In the genomic region with DNA sequence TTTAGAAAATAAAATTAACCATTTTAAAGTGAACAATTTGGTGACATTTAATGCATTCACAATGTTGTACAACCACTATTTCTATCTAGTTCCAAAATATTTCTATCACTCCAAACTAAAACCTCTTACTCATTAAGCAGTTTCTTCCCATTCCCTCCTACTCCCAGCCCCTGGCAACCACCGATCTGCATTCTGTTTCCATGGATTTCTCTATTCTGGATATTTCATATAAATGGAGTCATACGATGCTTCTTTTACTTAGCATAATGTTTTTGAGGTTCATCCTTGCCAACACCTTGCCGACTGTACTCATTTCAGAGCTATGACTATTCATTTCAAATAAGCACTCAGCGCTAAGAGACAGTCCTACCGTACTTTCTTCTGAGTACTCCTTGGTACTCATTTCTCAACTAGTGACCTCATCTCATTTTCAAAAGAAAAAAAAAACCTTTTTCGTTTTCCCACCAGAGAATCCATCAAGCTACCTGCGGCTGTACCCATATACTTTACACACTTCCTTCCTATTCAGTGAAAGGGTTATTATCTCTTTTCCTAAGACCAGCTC, we compare ENCODE assay signal across 1 cellular context.
A peak's percentile ranks its signal among the peaks of the same experiment; 100 is the strongest.
TF ChIP-seq lines count a peak whose summit lies in the region.

No MANE protein-coding gene starts in this region.

TF ChIP-seq in K562, 482 proteins besides CTCF, POLR2A, EP300 and RAD21 (continued from another document):
- TF ChIP-seq, protein P1, sequence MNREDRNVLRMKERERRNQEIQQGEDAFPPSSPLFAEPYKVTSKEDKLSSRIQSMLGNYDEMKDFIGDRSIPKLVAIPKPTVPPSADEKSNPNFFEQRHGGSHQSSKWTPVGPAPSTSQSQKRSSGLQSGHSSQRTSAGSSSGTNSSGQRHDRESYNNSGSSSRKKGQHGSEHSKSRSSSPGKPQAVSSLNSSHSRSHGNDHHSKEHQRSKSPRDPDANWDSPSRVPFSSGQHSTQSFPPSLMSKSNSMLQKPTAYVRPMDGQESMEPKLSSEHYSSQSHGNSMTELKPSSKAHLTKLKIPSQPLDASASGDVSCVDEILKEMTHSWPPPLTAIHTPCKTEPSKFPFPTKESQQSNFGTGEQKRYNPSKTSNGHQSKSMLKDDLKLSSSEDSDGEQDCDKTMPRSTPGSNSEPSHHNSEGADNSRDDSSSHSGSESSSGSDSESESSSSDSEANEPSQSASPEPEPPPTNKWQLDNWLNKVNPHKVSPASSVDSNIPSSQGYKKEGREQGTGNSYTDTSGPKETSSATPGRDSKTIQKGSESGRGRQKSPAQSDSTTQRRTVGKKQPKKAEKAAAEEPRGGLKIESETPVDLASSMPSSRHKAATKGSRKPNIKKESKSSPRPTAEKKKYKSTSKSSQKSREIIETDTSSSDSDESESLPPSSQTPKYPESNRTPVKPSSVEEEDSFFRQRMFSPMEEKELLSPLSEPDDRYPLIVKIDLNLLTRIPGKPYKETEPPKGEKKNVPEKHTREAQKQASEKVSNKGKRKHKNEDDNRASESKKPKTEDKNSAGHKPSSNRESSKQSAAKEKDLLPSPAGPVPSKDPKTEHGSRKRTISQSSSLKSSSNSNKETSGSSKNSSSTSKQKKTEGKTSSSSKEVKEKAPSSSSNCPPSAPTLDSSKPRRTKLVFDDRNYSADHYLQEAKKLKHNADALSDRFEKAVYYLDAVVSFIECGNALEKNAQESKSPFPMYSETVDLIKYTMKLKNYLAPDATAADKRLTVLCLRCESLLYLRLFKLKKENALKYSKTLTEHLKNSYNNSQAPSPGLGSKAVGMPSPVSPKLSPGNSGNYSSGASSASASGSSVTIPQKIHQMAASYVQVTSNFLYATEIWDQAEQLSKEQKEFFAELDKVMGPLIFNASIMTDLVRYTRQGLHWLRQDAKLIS (CRISPR knock-in tag; IDR thresholded peaks at IDR 0.05), result no peak
- TF ChIP-seq, protein P2, sequence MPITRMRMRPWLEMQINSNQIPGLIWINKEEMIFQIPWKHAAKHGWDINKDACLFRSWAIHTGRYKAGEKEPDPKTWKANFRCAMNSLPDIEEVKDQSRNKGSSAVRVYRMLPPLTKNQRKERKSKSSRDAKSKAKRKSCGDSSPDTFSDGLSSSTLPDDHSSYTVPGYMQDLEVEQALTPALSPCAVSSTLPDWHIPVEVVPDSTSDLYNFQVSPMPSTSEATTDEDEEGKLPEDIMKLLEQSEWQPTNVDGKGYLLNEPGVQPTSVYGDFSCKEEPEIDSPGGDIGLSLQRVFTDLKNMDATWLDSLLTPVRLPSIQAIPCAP (CRISPR knock-in tag; IDR thresholded peaks at IDR 0.05; ENCODE audit: borderline replicate concordance), result no peak
- no peak for TF ChIP-seq SMAD2 (IDR thresholded peaks at IDR 0.05; ENCODE audit: low read depth, low read length)
- no peak for TF ChIP-seq HDAC2 (IDR thresholded peaks at IDR 0.05)
- TF ChIP-seq, protein P3, sequence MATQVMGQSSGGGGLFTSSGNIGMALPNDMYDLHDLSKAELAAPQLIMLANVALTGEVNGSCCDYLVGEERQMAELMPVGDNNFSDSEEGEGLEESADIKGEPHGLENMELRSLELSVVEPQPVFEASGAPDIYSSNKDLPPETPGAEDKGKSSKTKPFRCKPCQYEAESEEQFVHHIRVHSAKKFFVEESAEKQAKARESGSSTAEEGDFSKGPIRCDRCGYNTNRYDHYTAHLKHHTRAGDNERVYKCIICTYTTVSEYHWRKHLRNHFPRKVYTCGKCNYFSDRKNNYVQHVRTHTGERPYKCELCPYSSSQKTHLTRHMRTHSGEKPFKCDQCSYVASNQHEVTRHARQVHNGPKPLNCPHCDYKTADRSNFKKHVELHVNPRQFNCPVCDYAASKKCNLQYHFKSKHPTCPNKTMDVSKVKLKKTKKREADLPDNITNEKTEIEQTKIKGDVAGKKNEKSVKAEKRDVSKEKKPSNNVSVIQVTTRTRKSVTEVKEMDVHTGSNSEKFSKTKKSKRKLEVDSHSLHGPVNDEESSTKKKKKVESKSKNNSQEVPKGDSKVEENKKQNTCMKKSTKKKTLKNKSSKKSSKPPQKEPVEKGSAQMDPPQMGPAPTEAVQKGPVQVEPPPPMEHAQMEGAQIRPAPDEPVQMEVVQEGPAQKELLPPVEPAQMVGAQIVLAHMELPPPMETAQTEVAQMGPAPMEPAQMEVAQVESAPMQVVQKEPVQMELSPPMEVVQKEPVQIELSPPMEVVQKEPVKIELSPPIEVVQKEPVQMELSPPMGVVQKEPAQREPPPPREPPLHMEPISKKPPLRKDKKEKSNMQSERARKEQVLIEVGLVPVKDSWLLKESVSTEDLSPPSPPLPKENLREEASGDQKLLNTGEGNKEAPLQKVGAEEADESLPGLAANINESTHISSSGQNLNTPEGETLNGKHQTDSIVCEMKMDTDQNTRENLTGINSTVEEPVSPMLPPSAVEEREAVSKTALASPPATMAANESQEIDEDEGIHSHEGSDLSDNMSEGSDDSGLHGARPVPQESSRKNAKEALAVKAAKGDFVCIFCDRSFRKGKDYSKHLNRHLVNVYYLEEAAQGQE (CRISPR knock-in tag; IDR thresholded peaks at IDR 0.05; ENCODE audit: low read depth), result no peak
- TF ChIP-seq, protein P4, sequence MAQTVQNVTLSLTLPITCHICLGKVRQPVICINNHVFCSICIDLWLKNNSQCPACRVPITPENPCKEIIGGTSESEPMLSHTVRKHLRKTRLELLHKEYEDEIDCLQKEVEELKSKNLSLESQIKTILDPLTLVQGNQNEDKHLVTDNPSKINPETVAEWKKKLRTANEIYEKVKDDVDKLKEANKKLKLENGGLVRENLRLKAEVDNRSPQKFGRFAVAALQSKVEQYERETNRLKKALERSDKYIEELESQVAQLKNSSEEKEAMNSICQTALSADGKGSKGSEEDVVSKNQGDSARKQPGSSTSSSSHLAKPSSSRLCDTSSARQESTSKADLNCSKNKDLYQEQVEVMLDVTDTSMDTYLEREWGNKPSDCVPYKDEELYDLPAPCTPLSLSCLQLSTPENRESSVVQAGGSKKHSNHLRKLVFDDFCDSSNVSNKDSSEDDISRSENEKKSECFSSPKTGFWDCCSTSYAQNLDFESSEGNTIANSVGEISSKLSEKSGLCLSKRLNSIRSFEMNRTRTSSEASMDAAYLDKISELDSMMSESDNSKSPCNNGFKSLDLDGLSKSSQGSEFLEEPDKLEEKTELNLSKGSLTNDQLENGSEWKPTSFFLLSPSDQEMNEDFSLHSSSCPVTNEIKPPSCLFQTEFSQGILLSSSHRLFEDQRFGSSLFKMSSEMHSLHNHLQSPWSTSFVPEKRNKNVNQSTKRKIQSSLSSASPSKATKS (CRISPR knock-in tag; IDR thresholded peaks at IDR 0.05), result no peak
- no peak for TF ChIP-seq YY1 (IDR thresholded peaks at IDR 0.05; ENCODE audit: borderline replicate concordance in 1 of 3, control insufficient read depth in 1 of 3, extremely low read depth in 1 of 3, insufficient read depth in 3 of 3, insufficient read length in 1 of 3, insufficient replicate concordance in 2 of 3, low read depth in 1 of 3, low read length in 2 of 3)
- 0 out of 2 replicates have a peak, but pooled peaks have one; percentile 28 for TF ChIP-seq BCL6 (CRISPR knock-in tag; IDR thresholded peaks at IDR 0.05)
- TF ChIP-seq HDAC6 (IDR thresholded peaks at IDR 0.05; ENCODE audit: low read depth, low read length), result no peak
- TF ChIP-seq SMC3 (conservative IDR thresholded peaks at IDR 0.05; ENCODE audit: insufficient read depth, low read depth, low read length), result no peak
- no peak for TF ChIP-seq ZNF76 (CRISPR knock-in tag; IDR thresholded peaks at IDR 0.05; ENCODE audit: borderline replicate concordance)
- TF ChIP-seq POU5F1 (IDR thresholded peaks at IDR 0.05; ENCODE audit: borderline replicate concordance, low read depth, low read length, partially characterized antibody), result no peak
- no peak for TF ChIP-seq MCM5 (IDR thresholded peaks at IDR 0.05; ENCODE audit: low read depth)
- no peak for TF ChIP-seq ATF1 (CRISPR knock-in tag; IDR thresholded peaks at IDR 0.05)
- no peak for TF ChIP-seq ATF1 (tag; IDR thresholded peaks at IDR 0.05)
- TF ChIP-seq, protein P5, sequence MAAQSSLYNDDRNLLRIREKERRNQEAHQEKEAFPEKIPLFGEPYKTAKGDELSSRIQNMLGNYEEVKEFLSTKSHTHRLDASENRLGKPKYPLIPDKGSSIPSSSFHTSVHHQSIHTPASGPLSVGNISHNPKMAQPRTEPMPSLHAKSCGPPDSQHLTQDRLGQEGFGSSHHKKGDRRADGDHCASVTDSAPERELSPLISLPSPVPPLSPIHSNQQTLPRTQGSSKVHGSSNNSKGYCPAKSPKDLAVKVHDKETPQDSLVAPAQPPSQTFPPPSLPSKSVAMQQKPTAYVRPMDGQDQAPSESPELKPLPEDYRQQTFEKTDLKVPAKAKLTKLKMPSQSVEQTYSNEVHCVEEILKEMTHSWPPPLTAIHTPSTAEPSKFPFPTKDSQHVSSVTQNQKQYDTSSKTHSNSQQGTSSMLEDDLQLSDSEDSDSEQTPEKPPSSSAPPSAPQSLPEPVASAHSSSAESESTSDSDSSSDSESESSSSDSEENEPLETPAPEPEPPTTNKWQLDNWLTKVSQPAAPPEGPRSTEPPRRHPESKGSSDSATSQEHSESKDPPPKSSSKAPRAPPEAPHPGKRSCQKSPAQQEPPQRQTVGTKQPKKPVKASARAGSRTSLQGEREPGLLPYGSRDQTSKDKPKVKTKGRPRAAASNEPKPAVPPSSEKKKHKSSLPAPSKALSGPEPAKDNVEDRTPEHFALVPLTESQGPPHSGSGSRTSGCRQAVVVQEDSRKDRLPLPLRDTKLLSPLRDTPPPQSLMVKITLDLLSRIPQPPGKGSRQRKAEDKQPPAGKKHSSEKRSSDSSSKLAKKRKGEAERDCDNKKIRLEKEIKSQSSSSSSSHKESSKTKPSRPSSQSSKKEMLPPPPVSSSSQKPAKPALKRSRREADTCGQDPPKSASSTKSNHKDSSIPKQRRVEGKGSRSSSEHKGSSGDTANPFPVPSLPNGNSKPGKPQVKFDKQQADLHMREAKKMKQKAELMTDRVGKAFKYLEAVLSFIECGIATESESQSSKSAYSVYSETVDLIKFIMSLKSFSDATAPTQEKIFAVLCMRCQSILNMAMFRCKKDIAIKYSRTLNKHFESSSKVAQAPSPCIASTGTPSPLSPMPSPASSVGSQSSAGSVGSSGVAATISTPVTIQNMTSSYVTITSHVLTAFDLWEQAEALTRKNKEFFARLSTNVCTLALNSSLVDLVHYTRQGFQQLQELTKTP (IDR thresholded peaks at IDR 0.05; ENCODE audit: low read depth in 1 of 2, partially characterized antibody in 2 of 2), result no peak
- TF ChIP-seq FOXJ2 (tag; IDR thresholded peaks at IDR 0.05), result no peak
- TF ChIP-seq SMAD3 (CRISPR knock-in tag; conservative IDR thresholded peaks at IDR 0.05), result 0 out of 2 replicates have a peak, but pooled peaks have one; percentile 6
- TF ChIP-seq, protein P6, sequence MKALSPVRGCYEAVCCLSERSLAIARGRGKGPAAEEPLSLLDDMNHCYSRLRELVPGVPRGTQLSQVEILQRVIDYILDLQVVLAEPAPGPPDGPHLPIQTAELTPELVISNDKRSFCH (CRISPR knock-in tag; IDR thresholded peaks at IDR 0.05), result no peak
- TF ChIP-seq, protein P6 (tag; IDR thresholded peaks at IDR 0.05), result no peak
- TF ChIP-seq POLR2B (IDR thresholded peaks at IDR 0.05; ENCODE audit: low read depth, partially characterized antibody), result no peak
- no peak for TF ChIP-seq ZNF384 (IDR thresholded peaks at IDR 0.05; ENCODE audit: low read depth, low read length)
- no peak for TF ChIP-seq PHF21A (IDR thresholded peaks at IDR 0.05; ENCODE audit: borderline replicate concordance, low read depth)
- no peak for TF ChIP-seq RFX5 (IDR thresholded peaks at IDR 0.05; ENCODE audit: low read depth, low read length)
- no peak for TF ChIP-seq HDGF (IDR thresholded peaks at IDR 0.05)
- no peak for TF ChIP-seq ZFP30 (CRISPR knock-in tag; IDR thresholded peaks at IDR 0.05; ENCODE audit: borderline replicate concordance)
- TF ChIP-seq POLR2H (tag; IDR thresholded peaks at IDR 0.05; ENCODE audit: low read depth), result no peak
- peak; percentile 24; the same call in 1 of the 2 replicates for TF ChIP-seq ATF7 (IDR thresholded peaks at IDR 0.05)
- 0 out of 2 replicates have a peak, but pooled peaks have one; percentile 7 for TF ChIP-seq RBFOX2 (IDR thresholded peaks at IDR 0.05; ENCODE audit: low read depth, low read length)
- no peak for TF ChIP-seq GABPB1 (CRISPR knock-in tag; IDR thresholded peaks at IDR 0.05)
- TF ChIP-seq KAT8 (IDR thresholded peaks at IDR 0.05; ENCODE audit: low read depth), result no peak
- no peak for TF ChIP-seq E2F3 (CRISPR knock-in tag; IDR thresholded peaks at IDR 0.05)
- TF ChIP-seq CCAR2 (IDR thresholded peaks at IDR 0.05; ENCODE audit: low read depth, low read length), result no peak
- TF ChIP-seq RBM39 (optimal IDR thresholded peaks at IDR 0.05; ENCODE audit: low read depth, low read length), result no peak
- TF ChIP-seq ZFP36 (IDR thresholded peaks at IDR 0.05; ENCODE audit: low read depth, low read length, partially characterized antibody), result no peak
- no peak for TF ChIP-seq RFX7 (CRISPR knock-in tag; IDR thresholded peaks at IDR 0.05)
- TF ChIP-seq CBX3 (IDR thresholded peaks at IDR 0.05; ENCODE audit: borderline replicate concordance in 1 of 2, low read length in 2 of 2), result no peak
- peak; percentile 14; the same call in 1 of the 2 replicates for TF ChIP-seq DMBX1 (CRISPR knock-in tag; IDR thresholded peaks at IDR 0.05; ENCODE audit: borderline replicate concordance)
- TF ChIP-seq KAT7 (CRISPR knock-in tag; IDR thresholded peaks at IDR 0.05; ENCODE audit: borderline replicate concordance), result no peak
- TF ChIP-seq, protein P7, sequence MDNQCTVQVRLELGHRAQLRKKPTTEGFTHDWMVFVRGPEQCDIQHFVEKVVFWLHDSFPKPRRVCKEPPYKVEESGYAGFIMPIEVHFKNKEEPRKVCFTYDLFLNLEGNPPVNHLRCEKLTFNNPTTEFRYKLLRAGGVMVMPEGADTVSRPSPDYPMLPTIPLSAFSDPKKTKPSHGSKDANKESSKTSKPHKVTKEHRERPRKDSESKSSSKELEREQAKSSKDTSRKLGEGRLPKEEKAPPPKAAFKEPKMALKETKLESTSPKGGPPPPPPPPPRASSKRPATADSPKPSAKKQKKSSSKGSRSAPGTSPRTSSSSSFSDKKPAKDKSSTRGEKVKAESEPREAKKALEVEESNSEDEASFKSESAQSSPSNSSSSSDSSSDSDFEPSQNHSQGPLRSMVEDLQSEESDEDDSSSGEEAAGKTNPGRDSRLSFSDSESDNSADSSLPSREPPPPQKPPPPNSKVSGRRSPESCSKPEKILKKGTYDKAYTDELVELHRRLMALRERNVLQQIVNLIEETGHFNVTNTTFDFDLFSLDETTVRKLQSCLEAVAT (IDR thresholded peaks at IDR 0.05), result peak in 1 of 2 experiments; percentile 30; a peak in 1 of 4 replicates
TF ChIP-seq in K562: peak in this region for 6.
